In the genomic region with DNA sequence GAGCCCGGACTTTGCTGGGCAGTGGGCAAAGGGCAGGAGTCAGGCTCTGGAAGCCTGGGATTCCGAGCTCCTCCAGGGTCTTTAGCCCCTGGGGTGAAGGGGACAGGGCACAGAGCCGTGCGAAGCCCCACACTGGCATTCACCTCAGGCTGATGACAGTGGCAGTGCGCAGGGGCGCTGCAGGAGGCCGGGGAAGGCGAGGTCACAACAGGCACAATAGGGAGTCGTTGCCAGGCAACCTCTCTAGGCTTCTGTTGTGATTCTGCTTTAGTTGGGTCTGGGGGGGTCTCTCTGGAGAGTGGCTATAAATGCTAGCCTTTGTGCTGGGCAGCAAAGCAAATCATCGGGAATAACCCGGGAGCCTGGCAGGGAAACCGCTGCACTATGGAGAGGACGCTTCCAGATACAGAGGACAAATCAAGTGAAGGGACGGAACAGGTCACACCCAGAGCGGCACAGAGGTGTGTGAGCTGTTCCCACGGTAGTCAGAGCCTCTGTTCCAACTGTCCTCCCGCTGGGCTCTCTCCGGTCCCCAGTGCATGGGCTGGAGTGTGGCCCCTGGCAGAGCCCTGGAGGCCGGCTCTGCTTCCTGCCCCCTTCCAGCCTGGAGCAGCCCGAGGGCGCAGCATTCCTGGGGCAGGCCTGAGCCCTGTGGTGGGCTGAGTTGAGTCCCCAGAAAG, we compare ENCODE assay signal across 15 cellular contexts. TPM values are rescaled to one million over a fixed set of nuclear protein-coding genes. Genes with fewer than 3 reads are reported as not detected.
A peak's percentile ranks its signal among the peaks of the same experiment; 100 is the strongest.
DNase-seq lines count a peak whose midpoint lies in the region; ATAC-seq and TF ChIP-seq lines count a peak whose summit lies in the region.
"Had no signal": no experiment of that assay in that cellular context is flagged by ENCODE, and none has a peak within 500 bp of the region (broad histone marks: within the 10 kb centered on the region; RNA-seq: fewer than 3 reads in every experiment).

No MANE protein-coding gene starts in this region.

- peak; percentile 75 for DNase-seq in NCI-H1092 (lab: John Stamatoyannopoulos, UW)
- peak; percentile 67 for DNase-seq in NCI-H748 treated with DMSO at 0.1 percent for 48 hours (lab: John Stamatoyannopoulos, UW)
- peak; percentile 71 for DNase-seq in iPS-NIHi11 (ENCODE audit: low spot score)
- DNase-seq in sigmoid colon = peak; percentile 44
- DNase-seq in NCI-H1105 treated with DMSO at 0.1 percent for 48 hours (lab: John Stamatoyannopoulos, UW) = no peak
- DNase-seq: activated B cell treated with CpG ODN at 0.5 μM for 24 hours, amniotic stem cell, foreskin fibroblast, islet precursor cell, small intestine had no signal

- ATAC-seq in GM19463 (IDR thresholded peaks at IDR 0.05; ENCODE audit: unreplicated experiment) (no peak), HG02571 (IDR thresholded peaks at IDR 0.05; ENCODE audit: unreplicated experiment) (no peak)

- no peak for TF ChIP-seq POLR2A in sigmoid colon (IDR thresholded peaks at IDR 0.05)

- TF ChIP-seq CTCF in sigmoid colon (IDR thresholded peaks at IDR 0.05) = no peak

- intact Hi-C loops in sigmoid colon (cut with DNase I) = no loop called here

- no peaks in the 10 kb centered on the region for H3K9me3 ChIP-seq in sigmoid colon
- H3K9me3 ChIP-seq: suprapubic skin had no signal

- TF ChIP-seq EP300 in sigmoid colon (IDR thresholded peaks at IDR 0.05) = no peak

- no peak overlapping the region for H3K4me3 ChIP-seq in sigmoid colon
- H3K4me3 ChIP-seq: suprapubic skin had no signal

- no peaks in the 10 kb centered on the region for H3K36me3 ChIP-seq in sigmoid colon
- H3K36me3 ChIP-seq: suprapubic skin had no signal

- 47 to 76% methylated on average over 21 of the region's 21 CpGs for WGBS in sigmoid colon, 2 donors

- H3K27me3 ChIP-seq in sigmoid colon = no peaks in the 10 kb centered on the region

- no peaks in the 10 kb centered on the region for H3K4me1 ChIP-seq in sigmoid colon

- no peak overlapping the region for H3K27ac ChIP-seq in sigmoid colon
- H3K27ac ChIP-seq: suprapubic skin had no signal

RNA-seq across cellular contexts. Expression of gene ZBTB21, which starts 11.7 kb away (rescaled TPM):
- total RNA-seq in sigmoid colon = 10 to 100 TPM in 1 of 4 donors, 1 to 10 TPM in 3; 6.9 to 14.7 (median 7.7) TPM
- polyA plus RNA-seq in sigmoid colon = 1 to 10 TPM; 1.8 to 2.9 (median 2.8) TPM

RNA-seq across cellular contexts. Expression of gene UMODL1, which starts 49.2 kb away (rescaled TPM):
- not detected for total RNA-seq in sigmoid colon
- polyA plus RNA-seq in sigmoid colon = under 1 TPM in 2 of 3 donors, not detected in 1; 0.13 to 0.23 TPM
- total RNA-seq: MCF 10A, SK-MEL-5 had no signal
